In genomic region chr7:34672430-34672829, GRCh38 we compare ENCODE assay signal across 23 cellular contexts. TPM values are rescaled to one million over a fixed set of nuclear protein-coding genes. Genes with fewer than 3 reads are reported as not detected.
DNase-seq lines count a peak whose midpoint lies in the region; ATAC-seq, FAIRE-seq and TF ChIP-seq lines count a peak whose summit lies in the region.
"Had no signal": no experiment of that assay in that cellular context is flagged by ENCODE, and none has a peak within 500 bp of the region (broad histone marks: within the 10 kb centered on the region; RNA-seq: fewer than 3 reads in every experiment).

No MANE protein-coding gene starts in this region.

- no peaks in the 10 kb centered on the region for H3K36me3 Mint-ChIP-seq in activated CD8-positive, alpha-beta memory T cell treated with anti-CD3 and anti-CD28 coated beads, Interleukin-2, amount 10 ng/mL, durations not matched to agents 7 days and 5 days
- H3K36me3 Mint-ChIP-seq: activated naive CD4-positive, alpha-beta T cell treated with anti-CD3 and anti-CD28 coated beads, Interleukin-2, amount 10 ng/mL, durations not matched to agents 7 days and 5 days; CD14-positive monocyte had no signal

- no peak overlapping the region for H3K27ac ChIP-seq in epithelial cell of prostate
- H3K27ac ChIP-seq in gastroesophageal sphincter = no peak overlapping the region
- H3K27ac ChIP-seq: brain microvascular endothelial cell, dorsolateral prefrontal cortex, esophagus squamous epithelium, heart right ventricle, thoracic aorta had no signal

- no peak overlapping the region for H3K4me3 ChIP-seq in gastroesophageal sphincter
- H3K4me3 ChIP-seq: dorsolateral prefrontal cortex, esophagus squamous epithelium, heart right ventricle, thoracic aorta had no signal

- ATAC-seq in activated CD8-positive, alpha-beta memory T cell treated with anti-CD3 and anti-CD28 coated beads, Interleukin-2, amount 10 ng/mL, durations not matched to agents 7 days and 5 days = no peak
- ATAC-seq in gastroesophageal sphincter = no peak
- ATAC-seq: heart right ventricle had no signal

- no peaks in the 10 kb centered on the region for H3K4me1 Mint-ChIP-seq in activated CD8-positive, alpha-beta memory T cell treated with anti-CD3 and anti-CD28 coated beads, Interleukin-2, amount 10 ng/mL, durations not matched to agents 7 days and 5 days
- H3K4me1 Mint-ChIP-seq: activated naive CD4-positive, alpha-beta T cell treated with anti-CD3 and anti-CD28 coated beads, Interleukin-2, amount 10 ng/mL, durations not matched to agents 7 days and 5 days; CD14-positive monocyte; nephron had no signal

- no peaks in the 10 kb centered on the region for H3K9me3 ChIP-seq in gastroesophageal sphincter
- H3K9me3 ChIP-seq: esophagus squamous epithelium, heart right ventricle, thoracic aorta had no signal

- peak; percentile 24 for DNase-seq in H54 (ENCODE audit: insufficient read length, low spot score)
- peak; percentile 1 for DNase-seq in RPMI8226
- DNase-seq in epithelial cell of prostate (ENCODE audit: low read depth, low spot score) = peak; percentile 10
- DNase-seq in activated CD8-positive, alpha-beta memory T cell treated with anti-CD3 and anti-CD28 coated beads, Interleukin-2, amount 10 ng/mL, durations not matched to agents 7 days and 5 days = no peak
- no peak for DNase-seq in activated naive CD4-positive, alpha-beta T cell (lab: John Stamatoyannopoulos, UW)
- DNase-seq in activated CD4-positive, alpha-beta T cell treated with anti-CD3 and anti-CD28 coated beads for 1 hour = no peak
- DNase-seq: activated CD4-positive, alpha-beta T cell treated with anti-CD3 and anti-CD28 coated beads for 48 hours; activated naive CD4-positive, alpha-beta T cell treated with anti-CD3 and anti-CD28 coated beads, Interleukin-2, amount 10 ng/mL, durations not matched to agents 7 days and 5 days; brain microvascular endothelial cell; DMS153; dorsolateral prefrontal cortex; esophagus squamous epithelium; heart right ventricle; NCI-H2029 treated with DMSO at 0.1 percent for 48 hours; NCI-H524 had no signal

- H3K4me1 ChIP-seq in gastroesophageal sphincter = no peaks in the 10 kb centered on the region
- H3K4me1 ChIP-seq: esophagus squamous epithelium, heart right ventricle had no signal

- CTCF ChIA-PET in activated CD8-positive, alpha-beta memory T cell treated with anti-CD3 and anti-CD28 coated beads, Interleukin-2, amount 10 ng/mL, durations not matched to agents 7 days and 5 days (lab: Charles Lee) = no interaction called here

- no peak overlapping the region for H3K27ac Mint-ChIP-seq in activated CD8-positive, alpha-beta memory T cell treated with anti-CD3 and anti-CD28 coated beads, Interleukin-2, amount 10 ng/mL, durations not matched to agents 7 days and 5 days
- H3K27ac Mint-ChIP-seq: activated naive CD4-positive, alpha-beta T cell treated with anti-CD3 and anti-CD28 coated beads, Interleukin-2, amount 10 ng/mL, durations not matched to agents 7 days and 5 days; CD14-positive monocyte; nephron had no signal

- no peaks in the 10 kb centered on the region for H3K36me3 ChIP-seq in gastroesophageal sphincter
- H3K36me3 ChIP-seq: brain microvascular endothelial cell, esophagus squamous epithelium, heart right ventricle, thoracic aorta had no signal

- peaks cover 3% of the 10 kb centered on the region for H3K27me3 Mint-ChIP-seq in activated CD8-positive, alpha-beta memory T cell treated with anti-CD3 and anti-CD28 coated beads, Interleukin-2, amount 10 ng/mL, durations not matched to agents 7 days and 5 days
- H3K27me3 Mint-ChIP-seq: activated naive CD4-positive, alpha-beta T cell treated with anti-CD3 and anti-CD28 coated beads, Interleukin-2, amount 10 ng/mL, durations not matched to agents 7 days and 5 days had no signal

- TF ChIP-seq EP300 in gastroesophageal sphincter (IDR thresholded peaks at IDR 0.05) = no peak

- no peak for TF ChIP-seq POLR2A in H54 (IDR thresholded peaks at IDR 0.05; ENCODE audit: low read depth, low read length)
- TF ChIP-seq POLR2A in gastroesophageal sphincter (IDR thresholded peaks at IDR 0.05) = no peak

- FAIRE-seq in H54 (lab: Jason Lieb, UNC) = no peak
- FAIRE-seq: keratinocyte had no signal

- WGBS in gastroesophageal sphincter (ENCODE audit: low coverage in 1 of 2), 2 donors = 72 to 77% methylated on average over 6 of the region's 6 CpGs

- TF ChIP-seq CTCF in gastroesophageal sphincter (IDR thresholded peaks at IDR 0.05) = no peak

- H3K4me3 Mint-ChIP-seq in activated CD8-positive, alpha-beta memory T cell treated with anti-CD3 and anti-CD28 coated beads, Interleukin-2, amount 10 ng/mL, durations not matched to agents 7 days and 5 days = no peak overlapping the region
- H3K4me3 Mint-ChIP-seq: activated naive CD4-positive, alpha-beta T cell treated with anti-CD3 and anti-CD28 coated beads, Interleukin-2, amount 10 ng/mL, durations not matched to agents 7 days and 5 days; CD14-positive monocyte; nephron had no signal

- no peaks in the 10 kb centered on the region for H3K9me3 Mint-ChIP-seq in activated CD8-positive, alpha-beta memory T cell treated with anti-CD3 and anti-CD28 coated beads, Interleukin-2, amount 10 ng/mL, durations not matched to agents 7 days and 5 days (ENCODE audit: low read depth)
- H3K9me3 Mint-ChIP-seq: activated naive CD4-positive, alpha-beta T cell treated with anti-CD3 and anti-CD28 coated beads, Interleukin-2, amount 10 ng/mL, durations not matched to agents 7 days and 5 days; nephron had no signal

- no peaks in the 10 kb centered on the region for H3K27me3 ChIP-seq in gastroesophageal sphincter
- H3K27me3 ChIP-seq: brain microvascular endothelial cell, dorsolateral prefrontal cortex, esophagus squamous epithelium, heart right ventricle had no signal

RNA-seq across cellular contexts. Expression of gene NPSR1, which starts 14.4 kb away (rescaled TPM):
- not detected for total RNA-seq in activated CD8-positive, alpha-beta memory T cell treated with anti-CD3 and anti-CD28 coated beads, Interleukin-2, amount 10 ng/mL, durations not matched to agents 7 days and 5 days
- total RNA-seq in gastroesophageal sphincter = not detected
- total RNA-seq: esophagus squamous epithelium, heart right ventricle, mesenteric fat pad, posterior vena cava, SK-MEL-5, thoracic aorta had no signal

Comparison
In these comparisons a context has a peak if more than half of its experiments do, and no peak if none do; other contexts are left out.
1. DNase-seq: peak in H54 (single experiment), RPMI8226 (single experiment) and epithelial cell of prostate (single experiment); none in activated CD8-positive, alpha-beta memory T cell treated with anti-CD3 and anti-CD28 coated beads, Interleukin-2, amount 10 ng/mL, durations not matched to agents 7 days and 5 days (single experiment), activated naive CD4-positive, alpha-beta T cell (0 of 4) and activated CD4-positive, alpha-beta T cell treated with anti-CD3 and anti-CD28 coated beads for 1 hour (single experiment).